In the genomic region with DNA sequence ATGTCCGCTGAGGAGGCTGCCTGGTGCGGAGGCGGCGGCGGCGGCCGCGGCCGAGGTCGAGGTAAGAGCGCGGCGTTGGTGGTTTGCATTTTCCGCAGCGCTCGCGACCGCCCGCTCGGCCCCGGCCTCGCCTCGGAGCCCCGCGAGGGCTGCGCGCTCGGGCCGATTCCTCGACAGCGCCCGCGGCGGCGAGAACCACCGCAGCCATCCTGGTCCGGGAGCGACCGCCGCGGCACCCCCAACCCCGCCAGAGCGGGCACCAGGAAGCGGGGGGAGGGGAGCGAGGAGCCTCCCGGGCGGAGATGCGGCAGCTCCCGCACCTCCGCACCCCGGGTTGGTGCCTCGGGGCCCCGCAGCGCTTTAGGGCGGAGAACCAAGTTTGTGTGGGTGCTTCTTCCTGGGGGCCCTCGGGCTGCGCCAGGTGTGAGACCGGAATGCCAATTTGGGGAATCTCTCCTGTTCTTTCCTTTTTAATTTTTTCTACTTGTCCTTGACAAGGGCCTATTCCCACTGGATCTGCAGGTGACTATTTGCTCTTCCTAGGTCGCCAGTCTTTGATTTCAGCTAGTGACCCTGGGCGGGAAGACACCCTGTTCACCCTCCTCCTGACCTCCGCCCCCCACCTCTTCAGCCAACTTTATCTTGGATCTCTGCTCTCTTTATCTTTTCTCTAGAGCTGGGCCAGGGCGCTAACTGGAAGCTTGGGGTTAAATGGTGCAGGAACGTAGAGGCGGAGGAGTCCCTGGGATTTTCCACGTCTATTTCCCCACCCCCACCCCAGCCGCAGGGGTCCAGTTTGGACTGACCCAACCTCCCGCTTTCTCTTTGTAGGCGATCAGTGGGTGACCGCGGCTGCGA, we compare ENCODE assay signal across 8 cellular contexts. TPM values are rescaled to one million over a fixed set of nuclear protein-coding genes. Genes with fewer than 3 reads are reported as not detected.
DNase-seq lines count a peak whose midpoint lies in the region; ATAC-seq, FAIRE-seq and TF ChIP-seq lines count a peak whose summit lies in the region.

A gene with protein sequence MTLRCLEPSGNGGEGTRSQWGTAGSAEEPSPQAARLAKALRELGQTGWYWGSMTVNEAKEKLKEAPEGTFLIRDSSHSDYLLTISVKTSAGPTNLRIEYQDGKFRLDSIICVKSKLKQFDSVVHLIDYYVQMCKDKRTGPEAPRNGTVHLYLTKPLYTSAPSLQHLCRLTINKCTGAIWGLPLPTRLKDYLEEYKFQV (plus strand): TSS at position 822 of the 858 bp plus-strand sequence. CDS start 223 bp downstream, outside the sequence.

- TF ChIP-seq CTCF in neutrophil (IDR thresholded peaks at IDR 0.05) = no peak

- DNase-seq in activated naive CD4-positive, alpha-beta T cell treated with anti-CD3 and anti-CD28 coated beads, Interleukin-2, amount 10 ng/mL, durations not matched to agents 7 days and 5 days = peak; percentile 59
- DNase-seq in activated naive CD4-positive, alpha-beta T cell (lab: John Stamatoyannopoulos, UW) = no peak
- DNase-seq in NCI-H460 (ENCODE audit: extremely low read depth, low read depth) (peak; percentile 14), frontal cortex (ENCODE audit: low spot score in 2 of 2) (peak; percentile 30 to 40), cerebellar cortex (ENCODE audit: low spot score) (no peak)
- DNase-seq in activated T-cell treated with anti-CD3 and anti-CD28 coated beads, Interleukin-2, amount 50 U/mL, for 4 hours = peak; percentile 23

- no peak for ATAC-seq in activated T-cell treated with anti-CD3 and anti-CD28 coated beads, Interleukin-2, amount 50 U/mL, for 4 hours
- ATAC-seq in HG03565 (IDR thresholded peaks at IDR 0.05; ENCODE audit: unreplicated experiment) = no peak

- no peaks in the 10 kb centered on the region for H3K36me3 ChIP-seq in neutrophil

- peaks cover 18% of the 10 kb centered on the region for H3K27me3 Mint-ChIP-seq in activated naive CD4-positive, alpha-beta T cell treated with anti-CD3 and anti-CD28 coated beads, Interleukin-2, amount 10 ng/mL, durations not matched to agents 7 days and 5 days
- peaks cover 3% of the 10 kb centered on the region for H3K27me3 Mint-ChIP-seq in activated T-cell treated with anti-CD3 and anti-CD28 coated beads, Interleukin-2, amount 50 U/mL, for 4 hours (ENCODE audit: low read depth)

- no peak for FAIRE-seq in frontal cortex (lab: Jason Lieb, UNC)

- H3K27me3 ChIP-seq in neutrophil = peaks cover 100% of the 10 kb centered on the region

- peak within 1 kb of the TSS; percentile 43 to 67 for H3K4me3 ChIP-seq in neutrophil (ENCODE audit: low read depth in 1 of 2, low read length in 1 of 2)

- peaks cover 55% of the 10 kb centered on the region for H3K36me3 Mint-ChIP-seq in activated naive CD4-positive, alpha-beta T cell treated with anti-CD3 and anti-CD28 coated beads, Interleukin-2, amount 10 ng/mL, durations not matched to agents 7 days and 5 days
- peaks cover 8% of the 10 kb centered on the region for H3K36me3 Mint-ChIP-seq in activated T-cell treated with anti-CD3 and anti-CD28 coated beads, Interleukin-2, amount 50 U/mL, for 4 hours (ENCODE audit: insufficient read depth)

- H3K4me1 Mint-ChIP-seq in activated naive CD4-positive, alpha-beta T cell treated with anti-CD3 and anti-CD28 coated beads, Interleukin-2, amount 10 ng/mL, durations not matched to agents 7 days and 5 days = peaks cover 56% of the 10 kb centered on the region
- H3K4me1 Mint-ChIP-seq in activated T-cell treated with anti-CD3 and anti-CD28 coated beads, Interleukin-2, amount 50 U/mL, for 4 hours (ENCODE audit: low read depth) = peaks cover 38% of the 10 kb centered on the region

- no peaks in the 10 kb centered on the region for H3K9me3 Mint-ChIP-seq in activated naive CD4-positive, alpha-beta T cell treated with anti-CD3 and anti-CD28 coated beads, Interleukin-2, amount 10 ng/mL, durations not matched to agents 7 days and 5 days
- no peaks in the 10 kb centered on the region for H3K9me3 Mint-ChIP-seq in activated T-cell treated with anti-CD3 and anti-CD28 coated beads, Interleukin-2, amount 50 U/mL, for 4 hours

- H3K27ac Mint-ChIP-seq in activated naive CD4-positive, alpha-beta T cell treated with anti-CD3 and anti-CD28 coated beads, Interleukin-2, amount 10 ng/mL, durations not matched to agents 7 days and 5 days = peak within 1 kb of the TSS; percentile 90

- H3K27ac ChIP-seq in neutrophil = no peak within 1 kb of the TSS

- CTCF ChIA-PET in activated naive CD4-positive, alpha-beta T cell treated with anti-CD3 and anti-CD28 coated beads, Interleukin-2, amount 10 ng/mL, durations not matched to agents 7 days and 5 days (lab: Charles Lee) = interaction anchor here (0.7 to 9.4 kb wide), 7 partner anchors 67 to 529 kb away, joined by 3 to 114 read pairs (median 4); no protein-coding TSS in a partner anchor

- peak within 1 kb of the TSS; percentile 91 for H3K4me3 Mint-ChIP-seq in activated naive CD4-positive, alpha-beta T cell treated with anti-CD3 and anti-CD28 coated beads, Interleukin-2, amount 10 ng/mL, durations not matched to agents 7 days and 5 days
- peak within 1 kb of the TSS; percentile 90 for H3K4me3 Mint-ChIP-seq in activated T-cell treated with anti-CD3 and anti-CD28 coated beads, Interleukin-2, amount 50 U/mL, for 4 hours

- no peaks in the 10 kb centered on the region for H3K9me3 ChIP-seq in neutrophil

- H3K4me1 ChIP-seq in neutrophil (ENCODE audit: control insufficient read depth in 1 of 2, insufficient read depth in 1 of 2, low read depth in 1 of 2, low read length in 1 of 2) = peaks cover 34 to 40% of the 10 kb centered on the region in 2 experiments

RNA-seq across cellular contexts. Expression of the gene that starts here (rescaled TPM):
- 27.1 and 32.8 TPM in 2 replicates for total RNA-seq in NCI-H460 (2014; rRNA removed; shearing (Covaris generic))
- 27.4 and 41.2 TPM in 2 replicates for polyA plus RNA-seq in NCI-H460 (2014; cell fraction: nucleus; rRNA removed)
- total RNA-seq in activated T-cell treated with anti-CD3 and anti-CD28 coated beads, Interleukin-2, amount 50 U/mL, for 4 hours = 10 to 100 TPM in 1 of 3 donors, 1 to 10 TPM in 2; 6.5 to 10.9 (median 8.6) TPM
- total RNA-seq in frontal cortex = 65.2 TPM

Comparison
In these comparisons a context has a peak if more than half of its experiments do, and no peak if none do; other contexts are left out.
1. DNase-seq: peak in activated naive CD4-positive, alpha-beta T cell treated with anti-CD3 and anti-CD28 coated beads, Interleukin-2, amount 10 ng/mL, durations not matched to agents 7 days and 5 days (single experiment), NCI-H460 (single experiment), activated T-cell treated with anti-CD3 and anti-CD28 coated beads, Interleukin-2, amount 50 U/mL, for 4 hours (single experiment) and frontal cortex (2 of 2); none in activated naive CD4-positive, alpha-beta T cell (0 of 4) and cerebellar cortex (single experiment).